ENCODE assay signal across 28 cellular contexts in the genomic region with DNA sequence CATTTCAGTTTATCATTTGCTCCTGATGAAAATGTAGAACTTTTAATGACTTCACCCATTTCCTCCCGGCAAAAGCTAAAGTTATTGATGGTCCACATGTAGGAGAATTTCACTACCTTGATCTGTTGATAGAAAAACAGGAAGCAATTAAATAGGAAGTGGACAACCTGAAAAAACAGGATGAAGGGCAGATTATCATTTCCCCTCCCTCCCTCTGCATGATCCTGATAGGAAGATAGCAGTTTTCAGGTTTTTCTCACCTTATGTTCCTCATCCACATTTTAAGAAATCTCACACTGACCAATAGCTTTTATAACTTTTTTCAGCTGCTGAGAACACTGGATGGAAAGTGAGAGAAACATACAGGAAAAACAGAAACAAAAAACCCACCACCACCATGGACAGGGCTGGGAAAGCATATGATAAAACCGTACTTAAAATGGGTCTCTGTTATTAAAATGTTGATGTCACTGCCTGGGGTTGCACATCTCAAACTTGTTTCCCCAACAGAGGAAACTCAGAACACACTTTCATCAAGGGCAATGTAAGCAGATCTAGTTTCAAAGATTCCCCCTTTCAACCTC. TPM values are rescaled to one million over a fixed set of nuclear protein-coding genes. Genes with fewer than 3 reads are reported as not detected.
DNase-seq lines count a peak whose midpoint lies in the region; ATAC-seq and TF ChIP-seq lines count a peak whose summit lies in the region.
"Had no signal": no experiment of that assay in that cellular context is flagged by ENCODE, and none has a peak within 500 bp of the region (broad histone marks: within the 10 kb centered on the region; RNA-seq: fewer than 3 reads in every experiment).

No MANE protein-coding gene starts in this region.

- POLR2A ChIA-PET in SK-N-SH (lab: Yijun Ruan, JAX): interaction anchor here (0.6 kb wide), 1 partner anchor 1004 kb away, joined by 3 read pairs; no protein-coding TSS in a partner anchor

- no peak for TF ChIP-seq RAD21 in SK-N-SH (IDR thresholded peaks at IDR 0.05; ENCODE audit: low read length)

- H3K9me3 ChIP-seq in SK-N-SH (no peaks in the 10 kb centered on the region), left ventricle myocardium inferior (replicated peaks) (no peaks in the 10 kb centered on the region), muscle layer of colon (ENCODE audit: low read length) (no peaks in the 10 kb centered on the region), tibial artery (no peaks in the 10 kb centered on the region)
- H3K9me3 ChIP-seq: breast epithelium had no signal

- peaks cover 4% of the 10 kb centered on the region; the same call in 1 of the 2 replicates for H4K20me1 ChIP-seq in SK-N-SH (ENCODE audit: insufficient read depth)

- H3K4me1 ChIP-seq in SK-N-SH (ENCODE audit: control insufficient read depth in 1 of 2, insufficient read depth in 2 of 2, low read depth in 1 of 2, low read length in 1 of 2) (no peaks in the 10 kb centered on the region), left ventricle myocardium inferior (peaks cover 86% of the 10 kb centered on the region), muscle layer of colon (ENCODE audit: insufficient read depth, low read length) (peaks cover 49% of the 10 kb centered on the region), tibial artery (peaks cover 0 to 92% (median 34%) of the 10 kb centered on the region in 4 donors)
- H3K4me1 ChIP-seq: breast epithelium, foreskin keratinocyte had no signal

- H3K9ac ChIP-seq in SK-N-SH (no peak overlapping the region), muscle layer of colon (ENCODE audit: low read length) (no peak overlapping the region)
- H3K9ac ChIP-seq: KMS-11 had no signal

- no peak for DNase-seq in SK-N-SH
- DNase-seq in left ventricle myocardium inferior: no peak
- DNase-seq in Right ventricle myocardium inferior (ENCODE audit: missing footprints): no peak
- DNase-seq in tibial artery: no peak
- DNase-seq in NCI-H226: no peak
- DNase-seq: activated CD4-positive, alpha-beta T cell treated with anti-CD3 and anti-CD28 coated beads for 4 hours; activated CD8-positive, alpha-beta memory T cell treated with anti-CD3 and anti-CD28 coated beads, Interleukin-2, amount 50 U/mL, for 4 hours; activated effector memory CD4-positive, alpha-beta T cell treated with Interleukin-2 at 50 U/mL for 16 hours; foreskin keratinocyte; GF-D8; HCEC 1CT; islet precursor cell; MV-4-11; NCI-H2171; NCI-H526; nucleus accumbens; stimulated activated naive CD4-positive, alpha-beta T cell; T1000; trophoblast cell had no signal

- H3K27me3 ChIP-seq in SK-N-SH (ENCODE audit: insufficient read depth): no peaks in the 10 kb centered on the region
- H3K27me3 ChIP-seq in left ventricle myocardium inferior (ENCODE audit: low read depth): no peaks in the 10 kb centered on the region
- H3K27me3 ChIP-seq in muscle layer of colon (ENCODE audit: control insufficient read depth in 1 of 2, insufficient read depth in 2 of 2, low read length in 2 of 2): no peaks in the 10 kb centered on the region
- H3K27me3 ChIP-seq in tibial artery: no peaks in the 10 kb centered on the region
- H3K27me3 ChIP-seq: breast epithelium, foreskin keratinocyte had no signal

- H3K79me2 ChIP-seq in SK-N-SH (ENCODE audit: insufficient read depth): peaks cover 40% of the 10 kb centered on the region

- intact Hi-C loops in left ventricle myocardium inferior (cut with micrococcal nuclease) (no loop called here), Right ventricle myocardium inferior (cut with DNase I) (no loop called here), tibial artery (cut with DNase I; ENCODE audit: low total_unique reads) (no loop called here)

- TF ChIP-seq CTCF in SK-N-SH (IDR thresholded peaks at IDR 0.05) (no peak), left ventricle myocardium inferior (IDR thresholded peaks at IDR 0.05; ENCODE audit: borderline replicate concordance) (no peak), tibial artery (IDR thresholded peaks at IDR 0.05) (no peak)

- TF ChIP-seq EP300 in SK-N-SH (IDR thresholded peaks at IDR 0.05; ENCODE audit: borderline replicate concordance in 1 of 2, low read depth in 1 of 2, low read length in 1 of 2): no peak

- no peaks in the 10 kb centered on the region for H3K9me2 ChIP-seq in SK-N-SH

- no peak overlapping the region for H3K4me2 ChIP-seq in SK-N-SH
- H3K4me2 ChIP-seq: KMS-11, smooth muscle cell had no signal

- CTCF ChIA-PET in SK-N-SH (lab: Yijun Ruan, JAX): interaction anchor here (0.6 to 1.4 kb wide), 7 partner anchors 8 to 74 kb away, joined by 3 to 5 read pairs (median 3); no protein-coding TSS in a partner anchor

- H3K27ac ChIP-seq in SK-N-SH (ENCODE audit: low read depth in 2 of 2, low read length in 1 of 2) (no peak overlapping the region), left ventricle myocardium inferior (replicated peaks) (peak overlapping the region; percentile 59), muscle layer of colon (ENCODE audit: low read depth, low read length) (peak overlapping the region; percentile 39), tibial artery (peak overlapping the region; percentile 86 to 90)
- H3K27ac ChIP-seq: 22Rv1, breast epithelium, foreskin keratinocyte, KMS-11 had no signal

- no peak overlapping the region for H2AFZ ChIP-seq in SK-N-SH (ENCODE audit: low read depth)

- H3K4me3 ChIP-seq in SK-N-SH (ENCODE audit: low read depth in 2 of 2, low read length in 1 of 2) (no peak overlapping the region), left ventricle myocardium inferior (no peak overlapping the region), muscle layer of colon (ENCODE audit: low read depth in 1 of 2, low read length in 2 of 2) (no peak overlapping the region), tibial artery (no peak overlapping the region)
- H3K4me3 ChIP-seq: breast epithelium, lung, smooth muscle cell had no signal

- ATAC-seq in SK-N-SH treated with all-trans-retinoic acid at 6 μM for 48 hours (no peak), Right ventricle myocardium inferior (no peak), GM21423 (IDR thresholded peaks at IDR 0.05; ENCODE audit: unreplicated experiment) (no peak)
- ATAC-seq: foreskin keratinocyte had no signal

- H3F3A ChIP-seq in SK-N-SH (replicated peaks; ENCODE audit: insufficient read depth): peaks cover 5% of the 10 kb centered on the region

- H3K36me3 ChIP-seq in SK-N-SH (replicated peaks in 1 of 2; ENCODE audit: control insufficient read depth in 1 of 2, insufficient read depth in 2 of 2, low read length in 1 of 2): peaks cover 45 to 54% of the 10 kb centered on the region in 2 experiments
- H3K36me3 ChIP-seq in left ventricle myocardium inferior: peaks cover 50% of the 10 kb centered on the region
- peaks cover 47% of the 10 kb centered on the region for H3K36me3 ChIP-seq in muscle layer of colon (ENCODE audit: insufficient read depth, low read length)
- peaks cover 41 to 49% (median 45%) of the 10 kb centered on the region in 3 donors for H3K36me3 ChIP-seq in tibial artery
- H3K36me3 ChIP-seq: breast epithelium had no signal

- WGBS in SK-N-SH (ENCODE audit: low lambda C conversion rate): 88% methylated on average over 2 of the region's 2 CpGs

TF ChIP-seq in SK-N-SH, 30 proteins besides CTCF, POLR2A, EP300 and RAD21 (continues in another document):
- no peak for TF ChIP-seq JUND (IDR thresholded peaks at IDR 0.05)

TF ChIP-seq in SK-N-SH treated with all-trans-retinoic acid at 6 μM for 48 hours, 23 proteins besides CTCF, POLR2A, EP300 and RAD21 (continues in another document):
- TF ChIP-seq, protein P1, sequence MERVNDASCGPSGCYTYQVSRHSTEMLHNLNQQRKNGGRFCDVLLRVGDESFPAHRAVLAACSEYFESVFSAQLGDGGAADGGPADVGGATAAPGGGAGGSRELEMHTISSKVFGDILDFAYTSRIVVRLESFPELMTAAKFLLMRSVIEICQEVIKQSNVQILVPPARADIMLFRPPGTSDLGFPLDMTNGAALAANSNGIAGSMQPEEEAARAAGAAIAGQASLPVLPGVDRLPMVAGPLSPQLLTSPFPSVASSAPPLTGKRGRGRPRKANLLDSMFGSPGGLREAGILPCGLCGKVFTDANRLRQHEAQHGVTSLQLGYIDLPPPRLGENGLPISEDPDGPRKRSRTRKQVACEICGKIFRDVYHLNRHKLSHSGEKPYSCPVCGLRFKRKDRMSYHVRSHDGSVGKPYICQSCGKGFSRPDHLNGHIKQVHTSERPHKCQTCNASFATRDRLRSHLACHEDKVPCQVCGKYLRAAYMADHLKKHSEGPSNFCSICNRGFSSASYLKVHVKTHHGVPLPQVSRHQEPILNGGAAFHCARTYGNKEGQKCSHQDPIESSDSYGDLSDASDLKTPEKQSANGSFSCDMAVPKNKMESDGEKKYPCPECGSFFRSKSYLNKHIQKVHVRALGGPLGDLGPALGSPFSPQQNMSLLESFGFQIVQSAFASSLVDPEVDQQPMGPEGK (CRISPR knock-in tag; IDR thresholded peaks at IDR 0.05; ENCODE audit: borderline replicate concordance): no peak
- TF ChIP-seq ZNF70 (CRISPR knock-in tag; IDR thresholded peaks at IDR 0.05) (no peak), ZC3H10 (CRISPR knock-in tag; IDR thresholded peaks at IDR 0.05) (no peak), ZFP30 (CRISPR knock-in tag; IDR thresholded peaks at IDR 0.05) (no peak)

RNA-seq across cellular contexts. Expression of a gene that starts 46.4 kb away (rescaled TPM):
- polyA plus RNA-seq in SK-N-SH (2012; rRNA removed): 0.30 and 0.31 TPM in 2 replicates
- 0.14 and 0.16 TPM in 2 replicates for polyA plus RNA-seq in SK-N-SH (2012; cell fraction: cytosol; rRNA removed)
- polyA plus RNA-seq in SK-N-SH (2012; cell fraction: nucleus; rRNA removed): 0.25 and 0.34 TPM in 2 replicates
- total RNA-seq in left ventricle myocardium inferior: 4.0 TPM
- total RNA-seq in Right ventricle myocardium inferior: 4.5 TPM
- total RNA-seq: HT-29 had no signal

RNA-seq across cellular contexts. Expression of a gene that starts 55.9 kb away (rescaled TPM):
- 43.5 and 54.0 TPM in 2 replicates for polyA plus RNA-seq in SK-N-SH (2012; rRNA removed)
- polyA plus RNA-seq in SK-N-SH (2012; cell fraction: cytosol; rRNA removed): 38.1 and 44.5 TPM in 2 replicates
- 67.4 and 68.6 TPM in 2 replicates for polyA plus RNA-seq in SK-N-SH (2012; cell fraction: nucleus; rRNA removed)
- total RNA-seq in left ventricle myocardium inferior (66.9 TPM), Right ventricle myocardium inferior (73.1 TPM)

Comparison
In these comparisons a context has a peak if more than half of its experiments do, and no peak if none do; other contexts are left out.
1. H3K27ac ChIP-seq: peak in left ventricle myocardium inferior (single experiment), muscle layer of colon (single experiment) and tibial artery (2 of 2); none in SK-N-SH (0 of 2).